ENCODE assay signal across 25 cellular contexts in genomic region chr12:113978080-113978479, GRCh38.
"Had no signal": no experiment of that assay in that cellular context is flagged by ENCODE, and none has a peak within 500 bp of the region (broad histone marks: within the 10 kb centered on the region; RNA-seq: fewer than 3 reads in every experiment).

No MANE protein-coding gene starts in this region.

- H3K9ac ChIP-seq: SK-N-SH had no signal

- DNase-seq: KBM-7, MV-4-11, NCI-H1092, NCI-H1105 treated with DMSO at 0.1 percent for 48 hours, NCI-H1417 treated with DMSO at 0.1 percent for 48 hours, NCI-H187, NCI-H2029, NCI-H2081 treated with DMSO at 0.1 percent for 48 hours, NCI-H2171, NCI-H226, NCI-H446, NCI-H510A, NCI-H524 treated with DMSO at 0.1 percent for 48 hours, NCI-H69, NCI-H774, Right ventricle myocardium superior, RPMI8226, SIG-M5, SK-N-SH, SW 1271, T-cell had no signal

- H3K4me3 Mint-ChIP-seq: IgD-negative memory B cell, T-cell had no signal

- H3K27ac Mint-ChIP-seq: IgD-negative memory B cell, T-cell had no signal

- H3K9me3 Mint-ChIP-seq: IgD-negative memory B cell, T-cell had no signal

- FAIRE-seq: HTR-8/SVneo, RCC 7860 had no signal

- H3K4me2 ChIP-seq: SK-N-SH had no signal

- H3K36me3 Mint-ChIP-seq: IgD-negative memory B cell, T-cell had no signal

- H3K27ac ChIP-seq: HL-60 had no signal

- H3K9me3 ChIP-seq: SK-N-SH had no signal

- ATAC-seq: T-cell had no signal
